26 cellular contexts compared by ENCODE assay signal in the genomic region with DNA sequence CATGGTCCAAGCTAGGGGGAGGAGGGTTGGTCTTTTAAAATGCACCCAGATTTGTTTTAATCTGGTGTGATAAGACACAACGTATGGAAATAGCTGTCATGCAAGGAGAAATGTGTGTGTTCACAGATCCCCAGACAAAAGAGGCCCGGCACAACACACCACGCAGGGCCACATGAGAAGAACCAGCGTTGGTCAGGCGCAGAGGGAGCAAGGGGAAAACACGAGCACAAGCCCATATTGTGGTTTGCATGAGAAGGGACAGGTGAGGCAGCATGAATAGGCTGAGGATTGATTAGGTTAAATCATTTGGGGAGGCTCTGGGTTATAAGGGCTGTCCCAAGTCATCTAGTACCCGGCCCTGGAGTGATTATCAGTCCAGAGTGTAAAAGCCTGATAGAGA.
"Had no signal": no experiment of that assay in that cellular context is flagged by ENCODE, and none has a peak within 500 bp of the region (broad histone marks: within the 10 kb centered on the region; RNA-seq: fewer than 3 reads in every experiment).

No MANE protein-coding gene starts in this region.

- H3K4me3 ChIP-seq: left ventricle myocardium inferior, spleen, thoracic aorta had no signal

- H3K36me3 Mint-ChIP-seq: activated naive CD8-positive, alpha-beta T cell treated with anti-CD3 and anti-CD28 coated beads, Interleukin-2, amount 10 ng/mL, durations not matched to agents 7 days and 5 days; natural killer cell treated with Interleukin-12 subunit alpha and Interleukin-12 subunit beta and Interleukin-15 and Interleukin-18, amount 100 ng/mL, for 72 hours; type B pancreatic cell had no signal

- ATAC-seq: activated T-cell treated with anti-CD3 and anti-CD28 coated beads, Interleukin-2, amount 50 U/mL, for 4 hours; T-helper 17 cell had no signal

- H3K9me3 Mint-ChIP-seq: activated naive CD8-positive, alpha-beta T cell treated with anti-CD3 and anti-CD28 coated beads, Interleukin-2, amount 10 ng/mL, durations not matched to agents 7 days and 5 days; activated T-cell treated with anti-CD3 and anti-CD28 coated beads, Interleukin-2, amount 50 U/mL, for 4 hours; activated T-helper 2 cell treated with anti-CD3 and anti-CD28 coated beads, Interferon-gamma antibody, Interleukin-2, Interleukin-4, amounts not matched to agents 10 μg/mL and 5 μg/mL and 100 μg/mL, durations not matched to agents 14 hours and 24 hours and 36 hours; dendritic cell treated with granulocyte-macrophage colony-stimulating factor and Interleukin-4, amounts not matched to agents 40 ng/mL and 50 ng/mL, for 4 days; natural killer cell treated with Interleukin-12 subunit alpha and Interleukin-12 subunit beta and Interleukin-15 and Interleukin-18, amount 100 ng/mL, for 72 hours; type B pancreatic cell had no signal

- H3K4me3 Mint-ChIP-seq: activated naive CD8-positive, alpha-beta T cell treated with anti-CD3 and anti-CD28 coated beads, Interleukin-2, amount 10 ng/mL, durations not matched to agents 7 days and 5 days; activated T-cell treated with anti-CD3 and anti-CD28 coated beads, Interleukin-2, amount 50 U/mL, for 4 hours; dendritic cell treated with granulocyte-macrophage colony-stimulating factor and Interleukin-4, amounts not matched to agents 40 ng/mL and 50 ng/mL, for 4 days; natural killer cell treated with Interleukin-12 subunit alpha and Interleukin-12 subunit beta and Interleukin-15 and Interleukin-18, amount 100 ng/mL, for 72 hours; T-helper 17 cell; type B pancreatic cell had no signal

- DNase-seq: activated CD4-positive, alpha-beta T cell treated with anti-CD3 and anti-CD28 coated beads for 4 hours; activated CD4-positive, alpha-beta T cell treated with anti-CD3 and anti-CD28 coated beads, Interleukin-2, amount 50 U/mL, for 48 hours; activated CD4-positive, CD25-positive, alpha-beta regulatory T cell; activated CD8-positive, alpha-beta memory T cell treated with anti-CD3 and anti-CD28 coated beads, Interleukin-2, amount 50 U/mL, for 48 hours; activated naive CD4-positive, alpha-beta T cell; activated naive CD8-positive, alpha-beta T cell treated with anti-CD3 and anti-CD28 coated beads, Interleukin-2, amount 10 ng/mL, durations not matched to agents 7 days and 5 days; activated T-cell treated with anti-CD3 and anti-CD28 coated beads, Interleukin-2, amount 50 U/mL, for 4 hours; amniotic stem cell; effector CD4-positive, alpha-beta T cell; hippocampal formation; kidney glomerular epithelial cell; left ventricle myocardium inferior; mammary epithelial cell; occipital lobe; spleen; stimulated activated CD4-positive, alpha-beta T cell treated with anti-CD3 and anti-CD28 coated beads, Interleukin-4, amount 100 ng/mL, for 1 hour; stimulated activated naive CD4-positive, alpha-beta T cell treated with Interleukin-2 at 50 U/mL for 16 hours; SW 1271; T-helper 17 cell had no signal

- H3K9me3 ChIP-seq: left ventricle myocardium inferior, spleen, thoracic aorta had no signal

- H3K4me1 ChIP-seq: spleen had no signal

- H3K27me3 Mint-ChIP-seq: activated naive CD8-positive, alpha-beta T cell treated with anti-CD3 and anti-CD28 coated beads, Interleukin-2, amount 10 ng/mL, durations not matched to agents 7 days and 5 days; natural killer cell treated with Interleukin-12 subunit alpha and Interleukin-12 subunit beta and Interleukin-15 and Interleukin-18, amount 100 ng/mL, for 72 hours had no signal

- H3K36me3 ChIP-seq: left ventricle myocardium inferior, spleen, thoracic aorta had no signal

- H3K27ac Mint-ChIP-seq: activated naive CD8-positive, alpha-beta T cell treated with anti-CD3 and anti-CD28 coated beads, Interleukin-2, amount 10 ng/mL, durations not matched to agents 7 days and 5 days; activated T-helper 2 cell treated with anti-CD3 and anti-CD28 coated beads, Interferon-gamma antibody, Interleukin-2, Interleukin-4, amounts not matched to agents 10 μg/mL and 5 μg/mL and 100 μg/mL, durations not matched to agents 14 hours and 24 hours and 36 hours; dendritic cell treated with granulocyte-macrophage colony-stimulating factor and Interleukin-4, amounts not matched to agents 40 ng/mL and 50 ng/mL, for 4 days; natural killer cell treated with Interleukin-12 subunit alpha and Interleukin-12 subunit beta and Interleukin-15 and Interleukin-18, amount 100 ng/mL, for 72 hours; T-helper 17 cell; type B pancreatic cell had no signal

- FAIRE-seq: endometrium, frontal cortex had no signal

- H3K27ac ChIP-seq: spleen, thoracic aorta had no signal
